1 cellular context compared by ENCODE assay signal in the genomic region with DNA sequence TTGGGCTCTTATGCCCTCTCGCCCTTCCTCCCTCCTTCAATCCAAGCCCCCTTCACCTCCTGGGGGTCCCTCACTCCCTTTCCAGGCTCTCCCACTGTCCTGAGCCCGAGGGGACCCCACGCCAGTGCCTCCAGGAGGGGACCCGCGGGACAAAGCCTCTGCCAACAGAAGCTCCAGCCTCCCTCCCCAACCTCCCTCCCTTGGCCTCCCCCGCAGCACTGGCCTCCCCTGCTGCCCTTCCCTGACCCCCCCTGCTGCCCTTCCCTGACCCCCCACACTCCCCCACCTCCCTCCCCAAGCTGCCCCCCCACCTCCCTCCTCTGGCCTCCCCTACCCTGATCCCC.
TF ChIP-seq lines count a peak whose summit lies in the region.

No MANE protein-coding gene starts in this region.

TF ChIP-seq in SK-N-SH treated with all-trans-retinoic acid at 6 μM for 48 hours, 23 proteins besides CTCF, POLR2A, EP300 and RAD21 (continued from another document):
- TF ChIP-seq, protein P1, sequence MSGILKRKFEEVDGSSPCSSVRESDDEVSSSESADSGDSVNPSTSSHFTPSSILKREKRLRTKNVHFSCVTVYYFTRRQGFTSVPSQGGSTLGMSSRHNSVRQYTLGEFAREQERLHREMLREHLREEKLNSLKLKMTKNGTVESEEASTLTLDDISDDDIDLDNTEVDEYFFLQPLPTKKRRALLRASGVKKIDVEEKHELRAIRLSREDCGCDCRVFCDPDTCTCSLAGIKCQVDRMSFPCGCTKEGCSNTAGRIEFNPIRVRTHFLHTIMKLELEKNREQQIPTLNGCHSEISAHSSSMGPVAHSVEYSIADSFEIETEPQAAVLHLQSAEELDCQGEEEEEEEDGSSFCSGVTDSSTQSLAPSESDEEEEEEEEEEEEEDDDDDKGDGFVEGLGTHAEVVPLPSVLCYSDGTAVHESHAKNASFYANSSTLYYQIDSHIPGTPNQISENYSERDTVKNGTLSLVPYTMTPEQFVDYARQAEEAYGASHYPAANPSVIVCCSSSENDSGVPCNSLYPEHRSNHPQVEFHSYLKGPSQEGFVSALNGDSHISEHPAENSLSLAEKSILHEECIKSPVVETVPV (CRISPR knock-in tag; IDR thresholded peaks at IDR 0.05): no peak
- TF ChIP-seq, protein P2, sequence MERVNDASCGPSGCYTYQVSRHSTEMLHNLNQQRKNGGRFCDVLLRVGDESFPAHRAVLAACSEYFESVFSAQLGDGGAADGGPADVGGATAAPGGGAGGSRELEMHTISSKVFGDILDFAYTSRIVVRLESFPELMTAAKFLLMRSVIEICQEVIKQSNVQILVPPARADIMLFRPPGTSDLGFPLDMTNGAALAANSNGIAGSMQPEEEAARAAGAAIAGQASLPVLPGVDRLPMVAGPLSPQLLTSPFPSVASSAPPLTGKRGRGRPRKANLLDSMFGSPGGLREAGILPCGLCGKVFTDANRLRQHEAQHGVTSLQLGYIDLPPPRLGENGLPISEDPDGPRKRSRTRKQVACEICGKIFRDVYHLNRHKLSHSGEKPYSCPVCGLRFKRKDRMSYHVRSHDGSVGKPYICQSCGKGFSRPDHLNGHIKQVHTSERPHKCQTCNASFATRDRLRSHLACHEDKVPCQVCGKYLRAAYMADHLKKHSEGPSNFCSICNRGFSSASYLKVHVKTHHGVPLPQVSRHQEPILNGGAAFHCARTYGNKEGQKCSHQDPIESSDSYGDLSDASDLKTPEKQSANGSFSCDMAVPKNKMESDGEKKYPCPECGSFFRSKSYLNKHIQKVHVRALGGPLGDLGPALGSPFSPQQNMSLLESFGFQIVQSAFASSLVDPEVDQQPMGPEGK (CRISPR knock-in tag; IDR thresholded peaks at IDR 0.05; ENCODE audit: borderline replicate concordance): no peak
- TF ChIP-seq ESRRG (CRISPR knock-in tag; IDR thresholded peaks at IDR 0.05) (no peak), ZNF70 (CRISPR knock-in tag; IDR thresholded peaks at IDR 0.05) (no peak), ZFP3 (CRISPR knock-in tag; IDR thresholded peaks at IDR 0.05) (no peak), CSDC2 (CRISPR knock-in tag; IDR thresholded peaks at IDR 0.05) (no peak), PPARA (CRISPR knock-in tag; IDR thresholded peaks at IDR 0.05; ENCODE audit: borderline replicate concordance) (no peak), SNAI2 (CRISPR knock-in tag; IDR thresholded peaks at IDR 0.05) (no peak), ZFP30 (CRISPR knock-in tag; IDR thresholded peaks at IDR 0.05) (no peak)
